In genomic region chr7:131012477-131013031, GRCh38 we compare ENCODE assay signal across 9 cellular contexts.
DNase-seq lines count a peak whose midpoint lies in the region; ATAC-seq and TF ChIP-seq lines count a peak whose summit lies in the region.
"Had no signal": no experiment of that assay in that cellular context is flagged by ENCODE, and none has a peak within 500 bp of the region (broad histone marks: within the 10 kb centered on the region; RNA-seq: fewer than 3 reads in every experiment).

No MANE protein-coding gene starts in this region.

- H3K27ac Mint-ChIP-seq in activated CD4-positive, alpha-beta T cell treated with anti-CD3 and anti-CD28 coated beads, Interleukin-2, amount 10 ng/mL, durations not matched to agents 24 days and 14 days = peak overlapping the region; percentile 97
- H3K27ac Mint-ChIP-seq in activated naive CD8-positive, alpha-beta T cell = peak overlapping the region; percentile 98

- peaks cover 11% of the 10 kb centered on the region for H3K36me3 Mint-ChIP-seq in activated CD4-positive, alpha-beta T cell treated with anti-CD3 and anti-CD28 coated beads, Interleukin-2, amount 10 ng/mL, durations not matched to agents 24 days and 14 days (ENCODE audit: low read depth)
- peaks cover 14% of the 10 kb centered on the region for H3K36me3 Mint-ChIP-seq in activated naive CD8-positive, alpha-beta T cell

- no peak for ATAC-seq in GM18519 (IDR thresholded peaks at IDR 0.05; ENCODE audit: low FRiP score, unreplicated experiment)

- no peaks in the 10 kb centered on the region for H3K9me3 Mint-ChIP-seq in activated CD4-positive, alpha-beta T cell treated with anti-CD3 and anti-CD28 coated beads, Interleukin-2, amount 10 ng/mL, durations not matched to agents 24 days and 14 days
- H3K9me3 Mint-ChIP-seq in activated naive CD8-positive, alpha-beta T cell (ENCODE audit: low read depth) = no peaks in the 10 kb centered on the region

- WGBS in hepatocyte (ENCODE audit: low lambda C conversion rate, missing lambda C conversion rate) = 95% methylated on average over 7 of the region's 7 CpGs
- WGBS in testis, 2 donors = 76 to 89% methylated on average over 7 of the region's 7 CpGs

- no peak overlapping the region for H2AFZ ChIP-seq in hepatocyte

- no peak overlapping the region for H3K4me2 ChIP-seq in hepatocyte

- H3K36me3 ChIP-seq in hepatocyte (replicated peaks; ENCODE audit: insufficient read depth, low read depth) (no peaks in the 10 kb centered on the region), testis (ENCODE audit: low read depth, missing control alignments) (no peaks in the 10 kb centered on the region)

- CTCF ChIA-PET in GM10248 (lab: Yijun Ruan, JAX) = interaction anchor here (0.7 to 2.0 kb wide), 9 partner anchors 9 to 116 kb away, joined by 3 to 11 read pairs (median 3); no protein-coding TSS in a partner anchor

- POLR2A ChIA-PET in GM10248 (lab: Yijun Ruan, JAX) = interaction anchor here (0.5 kb wide), 1 partner anchor 28 kb away, joined by 3 read pairs; no protein-coding TSS in a partner anchor

- peaks cover 21% of the 10 kb centered on the region for H3K4me1 ChIP-seq in hepatocyte (ENCODE audit: insufficient read depth)
- H3K4me1 ChIP-seq in testis = peaks cover 45% of the 10 kb centered on the region

- H3K9me3 ChIP-seq in hepatocyte (ENCODE audit: low read depth) = no peaks in the 10 kb centered on the region
- no peaks in the 10 kb centered on the region for H3K9me3 ChIP-seq in testis

- no peaks in the 10 kb centered on the region for H3K9me2 ChIP-seq in hepatocyte (replicated peaks; ENCODE audit: insufficient read depth)

- H3K27me3 Mint-ChIP-seq in activated CD4-positive, alpha-beta T cell treated with anti-CD3 and anti-CD28 coated beads, Interleukin-2, amount 10 ng/mL, durations not matched to agents 24 days and 14 days = no peaks in the 10 kb centered on the region
- no peaks in the 10 kb centered on the region for H3K27me3 Mint-ChIP-seq in activated naive CD8-positive, alpha-beta T cell

- H4K20me1 ChIP-seq in hepatocyte (ENCODE audit: insufficient read depth, poor library complexity, severe bottlenecking) = no peaks in the 10 kb centered on the region

- peak overlapping the region; percentile 76 for H3K27ac ChIP-seq in hepatocyte
- peak overlapping the region; percentile 41 to 81 for H3K27ac ChIP-seq in testis

- H3K4me3 Mint-ChIP-seq in activated CD4-positive, alpha-beta T cell treated with anti-CD3 and anti-CD28 coated beads, Interleukin-2, amount 10 ng/mL, durations not matched to agents 24 days and 14 days = peak overlapping the region; percentile 74
- H3K4me3 Mint-ChIP-seq in activated naive CD8-positive, alpha-beta T cell = peak overlapping the region; percentile 78

- H3K79me2 ChIP-seq in hepatocyte = peaks cover 5% of the 10 kb centered on the region

- intact Hi-C loops in activated CD4-positive, alpha-beta T cell treated with anti-CD3 and anti-CD28 coated beads, Interleukin-2, amount 10 ng/mL, durations not matched to agents 24 days and 14 days (cut with micrococcal nuclease) = loop anchor here (1.0 kb wide), 1 partner anchor 9 kb away; no protein-coding TSS in a partner anchor
- intact Hi-C loops in testis (cut with DNase I; ENCODE audit: low total_unique reads) = no loop called here

- H3K27me3 ChIP-seq in hepatocyte (no peaks in the 10 kb centered on the region), testis (no peaks in the 10 kb centered on the region)

- TF ChIP-seq CTCF in hepatocyte (IDR thresholded peaks at IDR 0.05; ENCODE audit: poor library complexity) = no peak
- no peak for TF ChIP-seq CTCF in testis (IDR thresholded peaks at IDR 0.05)
- TF ChIP-seq CTCF in GM10248 (IDR thresholded peaks at IDR 0.05; ENCODE audit: control extremely low read depth, extremely low read depth, low read depth, missing control alignments) = no peak

- TF ChIP-seq POLR2A in testis (IDR thresholded peaks at IDR 0.05) = no peak

- H3K4me3 ChIP-seq in hepatocyte = no peak overlapping the region
- no peak overlapping the region for H3K4me3 ChIP-seq in testis

- H3K4me1 Mint-ChIP-seq in activated CD4-positive, alpha-beta T cell treated with anti-CD3 and anti-CD28 coated beads, Interleukin-2, amount 10 ng/mL, durations not matched to agents 24 days and 14 days = peaks cover 62% of the 10 kb centered on the region
- H3K4me1 Mint-ChIP-seq in activated naive CD8-positive, alpha-beta T cell (ENCODE audit: low read depth) = peaks cover 89% of the 10 kb centered on the region

- DNase-seq in activated CD4-positive, alpha-beta T cell treated with anti-CD3 and anti-CD28 coated beads, Interleukin-2, amount 10 ng/mL, durations not matched to agents 24 days and 14 days = no peak
- DNase-seq in activated CD4-positive, alpha-beta T cell treated with anti-CD3 and anti-CD28 coated beads for 48 hours = no peak
- DNase-seq in hepatocyte (ENCODE audit: low spot score) (no peak), testis (no peak), GM10248 (ENCODE audit: extremely low spot score) (no peak), HuH-7 (ENCODE audit: low spot score) (no peak)
- DNase-seq: stimulated activated naive CD4-positive, alpha-beta T cell treated with Interleukin-2 at 50 U/mL for 16 hours had no signal
